Comparison of ENCODE assay signal across 8 cellular contexts in genomic region chr2:187553908-187554703, GRCh38. TPM values are rescaled to one million over a fixed set of nuclear protein-coding genes. Genes with fewer than 3 reads are reported as not detected.
DNase-seq lines count a peak whose midpoint lies in the region; ATAC-seq and TF ChIP-seq lines count a peak whose summit lies in the region.

TSS of gene TFPI (minus strand) at chr2:187554435. CDS start at chr2:187503768, 50,667 bp downstream.

- H3K27ac ChIP-seq in endodermal cell (ENCODE audit: low read depth, low read length) (peak within 1 kb of the TSS; percentile 56), aorta (ENCODE audit: low read depth in 1 of 2, low read length in 2 of 2) (no peak within 1 kb of the TSS)

- 63 to 69% methylated on average over 8 of the region's 9 CpGs for WGBS in endodermal cell (ENCODE audit: insufficient coverage in 1 of 2, insufficient read length in 1 of 2), 2 experiments
- 16 to 21% methylated on average over 9 of the region's 9 CpGs for WGBS in aorta, 2 donors

- intact Hi-C loops in aorta (cut with DNase I): no loop called here

- ATAC-seq in aorta (ENCODE audit: low FRiP score) (peak; percentile 90), GM21390 (IDR thresholded peaks at IDR 0.05; ENCODE audit: unreplicated experiment) (no peak), HG02840 (IDR thresholded peaks at IDR 0.05; ENCODE audit: low FRiP score, unreplicated experiment) (no peak)

- H3K4me1 ChIP-seq in endodermal cell (ENCODE audit: control insufficient read depth, insufficient read depth, low read length): peaks cover 10% of the 10 kb centered on the region
- H3K4me1 ChIP-seq in aorta (ENCODE audit: control insufficient read depth in 1 of 2, insufficient read depth in 2 of 2, low read length in 2 of 2): no peaks in the 10 kb centered on the region

- no peaks in the 10 kb centered on the region for H3K27me3 Mint-ChIP-seq in endodermal cell (ENCODE audit: insufficient read depth)
- no peaks in the 10 kb centered on the region for H3K27me3 Mint-ChIP-seq in mesothelial cell of epicardium (ENCODE audit: low read depth)

- DNase-seq in DMS53 treated with DMSO at 0.1 percent for 48 hours (lab: John Stamatoyannopoulos, UW; ENCODE audit: unreplicated experiment): peak; percentile 39
- peak; percentile 90 for DNase-seq in OCI-M1 (lab: John Stamatoyannopoulos, UW)
- no peak for DNase-seq in endodermal cell
- no peak for DNase-seq in mesothelial cell of epicardium (ENCODE audit: low spot score in 2 of 2, unreplicated experiment in 2 of 2)
- DNase-seq in aorta: no peak
- DNase-seq in activated gamma-delta T cell treated with Interleukin-2 at 50 U/mL for 16 hours: no peak

- H3K36me3 ChIP-seq in endodermal cell (ENCODE audit: control insufficient read depth, insufficient read depth, low read length): no peaks in the 10 kb centered on the region
- H3K36me3 ChIP-seq in aorta (ENCODE audit: control insufficient read depth in 1 of 2, insufficient read depth in 2 of 2, low read length in 1 of 2): no peaks in the 10 kb centered on the region

- H3K4me3 ChIP-seq in endodermal cell (ENCODE audit: low read length): peak within 1 kb of the TSS; percentile 22
- peak within 1 kb of the TSS; percentile 64 to 96 for H3K4me3 ChIP-seq in aorta (ENCODE audit: low read length in 2 of 2)

- peaks cover 17% of the 10 kb centered on the region for H3K9me3 Mint-ChIP-seq in endodermal cell
- peaks cover 10% of the 10 kb centered on the region for H3K9me3 Mint-ChIP-seq in mesothelial cell of epicardium

- TF ChIP-seq CTCF in endodermal cell (conservative IDR thresholded peaks at IDR 0.05) (no peak), mesothelial cell of epicardium (IDR thresholded peaks at IDR 0.05; ENCODE audit: unreplicated experiment) (no peak)

- H3K36me3 Mint-ChIP-seq in endodermal cell (ENCODE audit: low read depth): peaks cover 32% of the 10 kb centered on the region
- H3K36me3 Mint-ChIP-seq in mesothelial cell of epicardium: peaks cover 1% of the 10 kb centered on the region

- H3K9me3 ChIP-seq in endodermal cell (ENCODE audit: control insufficient read depth, low read length) (peaks cover 5% of the 10 kb centered on the region), aorta (ENCODE audit: control insufficient read depth, low read length) (no peaks in the 10 kb centered on the region)

- H3K27me3 ChIP-seq in endodermal cell (ENCODE audit: control insufficient read depth, insufficient read depth, low read length, poor library complexity, severe bottlenecking): no peaks in the 10 kb centered on the region
- no peaks in the 10 kb centered on the region for H3K27me3 ChIP-seq in aorta (ENCODE audit: control insufficient read depth in 1 of 2, insufficient read depth in 2 of 2, low read length in 1 of 2)

- H3K4me1 Mint-ChIP-seq in endodermal cell (peaks cover 31% of the 10 kb centered on the region), mesothelial cell of epicardium (peaks cover 40% of the 10 kb centered on the region)

- H3K27ac Mint-ChIP-seq in endodermal cell: peak within 1 kb of the TSS; percentile 84
- peak within 1 kb of the TSS; percentile 97 for H3K27ac Mint-ChIP-seq in mesothelial cell of epicardium

- H3K4me3 Mint-ChIP-seq in endodermal cell: peak within 1 kb of the TSS; percentile 41
- H3K4me3 Mint-ChIP-seq in mesothelial cell of epicardium: peak within 1 kb of the TSS; percentile 81

- H3K9ac ChIP-seq in endodermal cell (ENCODE audit: extremely low read depth, low read length, poor library complexity, severe bottlenecking): no peak within 1 kb of the TSS

RNA-seq across cellular contexts. Expression of gene TFPI, which starts in this region (rescaled TPM):
- 10 to 100 TPM; 33.0 to 34.3 TPM for total RNA-seq in endodermal cell
- 36.1 TPM for polyA plus RNA-seq in endodermal cell (2013, experiment 1 of 2)
- 41.4 TPM for polyA plus RNA-seq in endodermal cell (2013, experiment 2 of 2)
- total RNA-seq in mesothelial cell of epicardium: 80.0 to 89.7 TPM (median 87.9 TPM) in 3 replicates
- total RNA-seq in aorta: 100 to 1,000 TPM; 105 to 135 TPM
- 10 to 100 TPM; 20.5 to 93.1 TPM for polyA plus RNA-seq in aorta

Comparison
In these comparisons a context has a peak if more than half of its experiments do, and no peak if none do; other contexts are left out.
1. DNase-seq: peak in DMS53 treated with DMSO at 0.1 percent for 48 hours (single experiment) and OCI-M1 (single experiment); none in endodermal cell (single experiment), mesothelial cell of epicardium (0 of 2), aorta (0 of 2) and activated gamma-delta T cell treated with Interleukin-2 at 50 U/mL for 16 hours (single experiment).